ENCODE assay signal across 8 cellular contexts in genomic region chr6:14665827-14666724, GRCh38.
DNase-seq lines count a peak whose midpoint lies in the region; ATAC-seq, FAIRE-seq and TF ChIP-seq lines count a peak whose summit lies in the region.

No MANE protein-coding gene starts in this region.

- H3K79me2 ChIP-seq in HepG2 (ENCODE audit: insufficient read depth, low read length), result no peaks in the 10 kb centered on the region

- H3K4me1 ChIP-seq in right lobe of liver, result no peaks in the 10 kb centered on the region
- no peaks in the 10 kb centered on the region for H3K4me1 ChIP-seq in HepG2 (ENCODE audit: insufficient read depth, low read length)
- peaks cover 24% of the 10 kb centered on the region for H3K4me1 ChIP-seq in RWPE2 (ENCODE audit: insufficient read depth, poor library complexity, severe bottlenecking)
- no peaks in the 10 kb centered on the region for H3K4me1 ChIP-seq in tibial artery

- H3K4me2 ChIP-seq in HepG2 (ENCODE audit: low read depth, low read length), result no peak overlapping the region

- FAIRE-seq in HepG2 (lab: Jason Lieb, UNC), result no peak

- WGBS in right lobe of liver (ENCODE audit: insufficient coverage, low coverage, low lambda C conversion rate, missing lambda C conversion rate), result 75% methylated on average over 10 of the region's 11 CpGs
- 18% methylated on average over 11 of the region's 11 CpGs for WGBS in HepG2 (ENCODE audit: low lambda C conversion rate)

- H3K9me3 ChIP-seq in right lobe of liver, result no peaks in the 10 kb centered on the region
- H3K9me3 ChIP-seq in HepG2 (ENCODE audit: low read length), result no peaks in the 10 kb centered on the region
- H3K9me3 ChIP-seq in RWPE2 (ENCODE audit: severe bottlenecking), result no peaks in the 10 kb centered on the region
- no peaks in the 10 kb centered on the region for H3K9me3 ChIP-seq in tibial artery

- H3K27me3 ChIP-seq in right lobe of liver, result no peaks in the 10 kb centered on the region
- no peaks in the 10 kb centered on the region for H3K27me3 ChIP-seq in HepG2 (ENCODE audit: control insufficient read depth in 1 of 2, insufficient read depth in 2 of 2, low read length in 2 of 2)
- no peaks in the 10 kb centered on the region for H3K27me3 ChIP-seq in RWPE2 (ENCODE audit: insufficient read depth, poor library complexity, severe bottlenecking)
- H3K27me3 ChIP-seq in tibial artery, result peaks cover 0 to 17% of the 10 kb centered on the region in 2 donors
- H3K27me3 ChIP-seq in H7 (ENCODE audit: control insufficient read depth, insufficient read depth, low read length), result no peaks in the 10 kb centered on the region; the same call in 1 of the 2 replicates

- H4K20me1 ChIP-seq in HepG2 (ENCODE audit: insufficient read depth, low read length), result no peaks in the 10 kb centered on the region

- DNase-seq in right lobe of liver (peak in 2 of 3 donors; percentile 38 to 51), HepG2 (ENCODE audit: low spot score) (no peak), RWPE2 (ENCODE audit: low spot score) (peak; percentile 90), fibroblast of the conjunctiva (ENCODE audit: low read depth) (peak; percentile 79), tibial artery (peak; percentile 50 to 68), H7 (no peak)

- no TSS peak for BruUV-seq in HepG2 (replicated peaks; lab: Mats Ljungman, UMichigan)

- CTCF ChIA-PET in HepG2 (lab: Yijun Ruan, JAX; ENCODE audit: low intra/inter-chr PET ratio, low total read pairs), result no interaction called here

- intact Hi-C loops in right lobe of liver (cut with DNase I), result no loop called here
- intact Hi-C loops in HepG2 (cut with micrococcal nuclease; ENCODE audit: unreplicated experiment), result no loop called here
- intact Hi-C loops in tibial artery (cut with DNase I; ENCODE audit: low total_unique reads), result no loop called here

- H3K4me3 ChIP-seq in right lobe of liver (no peak overlapping the region), HepG2 (replicated peaks in 1 of 3; ENCODE audit: insufficient read depth in 1 of 3, low read depth in 2 of 3, low read length in 3 of 3) (no peak overlapping the region), RWPE2 (ENCODE audit: severe bottlenecking) (no peak overlapping the region), tibial artery (no peak overlapping the region), H7 (ENCODE audit: insufficient read depth, low read depth, low read length) (no peak overlapping the region)

- peak; percentile 34 to 76 (median 54) for ATAC-seq in right lobe of liver
- no peak for ATAC-seq in HepG2
- ATAC-seq in RWPE2 (ENCODE audit: low read depth), result peak; percentile 97
- no peak for ATAC-seq in HG02623 (IDR thresholded peaks at IDR 0.05; ENCODE audit: unreplicated experiment)
- ATAC-seq in GM19452 (IDR thresholded peaks at IDR 0.05; ENCODE audit: unreplicated experiment), result no peak

- no peak for TF ChIP-seq CTCF in right lobe of liver (IDR thresholded peaks at IDR 0.05)
- TF ChIP-seq CTCF in HepG2 (CRISPR knock-in tag; IDR thresholded peaks at IDR 0.05), result no peak
- TF ChIP-seq CTCF in RWPE2 (IDR thresholded peaks at IDR 0.05; ENCODE audit: poor library complexity, severe bottlenecking), result no peak
- no peak for TF ChIP-seq CTCF in tibial artery (IDR thresholded peaks at IDR 0.05)

- no peak for TF ChIP-seq RAD21 in HepG2 (CRISPR knock-in tag; IDR thresholded peaks at IDR 0.05)

- TF ChIP-seq POLR2A in right lobe of liver (IDR thresholded peaks at IDR 0.05) (no peak), HepG2 (IDR thresholded peaks at IDR 0.05; ENCODE audit: insufficient read depth in 1 of 2, low read depth in 2 of 2, low read length in 2 of 2) (no peak)

- no peak overlapping the region for H3K27ac ChIP-seq in right lobe of liver
- no peak overlapping the region for H3K27ac ChIP-seq in HepG2 (ENCODE audit: extremely low read length, insufficient read depth, low read length)
- peak overlapping the region; percentile 72 for H3K27ac ChIP-seq in RWPE2 (ENCODE audit: poor library complexity, severe bottlenecking)
- no peak overlapping the region for H3K27ac ChIP-seq in tibial artery

- TF ChIP-seq EP300 in HepG2 (IDR thresholded peaks at IDR 0.05; ENCODE audit: low read depth in 2 of 2, low read length in 2 of 2), result no peak
- no peak for TF ChIP-seq EP300 in HepG2 (CRISPR knock-in tag; IDR thresholded peaks at IDR 0.05; ENCODE audit: borderline replicate concordance)

- POLR2A ChIA-PET in HepG2 (lab: Yijun Ruan, JAX), result no interaction called here

- H2AFZ ChIP-seq in HepG2 (ENCODE audit: low read length), result no peak overlapping the region

- H3K9ac ChIP-seq in HepG2 (ENCODE audit: insufficient read depth, low read depth, low read length), result no peak overlapping the region

- in situ Hi-C loops in HepG2 (cut with HindIII; ENCODE audit: extremely low pct_ligation_motif_present, low pct_unique_long_range_greater_than_20kb), result no loop called here

- no peaks in the 10 kb centered on the region for H3K36me3 ChIP-seq in right lobe of liver
- no peaks in the 10 kb centered on the region for H3K36me3 ChIP-seq in HepG2 (replicated peaks in 1 of 2; ENCODE audit: control insufficient read depth in 1 of 2, insufficient read depth in 2 of 2, low read length in 2 of 2)
- no peaks in the 10 kb centered on the region for H3K36me3 ChIP-seq in RWPE2 (ENCODE audit: low read depth)
- no peaks in the 10 kb centered on the region for H3K36me3 ChIP-seq in tibial artery
- H3K36me3 ChIP-seq in H7 (replicated peaks; ENCODE audit: control insufficient read depth, insufficient read depth, low read length), result no peaks in the 10 kb centered on the region

TF ChIP-seq in HepG2, 621 proteins besides CTCF, POLR2A, EP300 and RAD21:
- TF ChIP-seq ZBTB21 (CRISPR knock-in tag; IDR thresholded peaks at IDR 0.05) (no peak), SALL1 (CRISPR knock-in tag; IDR thresholded peaks at IDR 0.05) (no peak), EZH2 (conservative IDR thresholded peaks at IDR 0.05; ENCODE audit: low read depth, low read length) (no peak), ZNF335 (CRISPR knock-in tag; IDR thresholded peaks at IDR 0.05) (no peak), ZEB1 (IDR thresholded peaks at IDR 0.05; ENCODE audit: insufficient replicate concordance, low read depth) (no peak), MYNN (CRISPR knock-in tag; IDR thresholded peaks at IDR 0.05; ENCODE audit: low read depth) (no peak), ZFP90 (CRISPR knock-in tag; IDR thresholded peaks at IDR 0.05; ENCODE audit: borderline replicate concordance) (no peak), ATAD3A (CRISPR knock-in tag; IDR thresholded peaks at IDR 0.05) (no peak), ATF4 (CRISPR knock-in tag; IDR thresholded peaks at IDR 0.05) (no peak), PBX3 (CRISPR knock-in tag; IDR thresholded peaks at IDR 0.05; ENCODE audit: borderline replicate concordance) (no peak), ZNF558 (CRISPR knock-in tag; IDR thresholded peaks at IDR 0.05; ENCODE audit: borderline replicate concordance) (no peak), AHR (CRISPR knock-in tag; IDR thresholded peaks at IDR 0.05) (no peak), JARID2 (CRISPR knock-in tag; IDR thresholded peaks at IDR 0.05; ENCODE audit: insufficient replicate concordance) (no peak), ZBTB7A (CRISPR knock-in tag; IDR thresholded peaks at IDR 0.05) (no peak)
TF ChIP-seq in HepG2: peak in this region for 0.

Comparison
In these comparisons a context has a peak if more than half of its experiments do, and no peak if none do; other contexts are left out.
1. ATAC-seq: peak in right lobe of liver (4 of 4) and RWPE2 (single experiment); none in HepG2 (single experiment), HG02623 (single experiment) and GM19452 (single experiment).
2. DNase-seq: peak in right lobe of liver (2 of 3), RWPE2 (single experiment), fibroblast of the conjunctiva (single experiment) and tibial artery (2 of 2); none in HepG2 (single experiment) and H7 (single experiment).